18 cellular contexts compared by ENCODE assay signal in genomic region chr3:30676424-30677346, GRCh38.
DNase-seq lines count a peak whose midpoint lies in the region; ATAC-seq and TF ChIP-seq lines count a peak whose summit lies in the region.
"Had no signal": no experiment of that assay in that cellular context is flagged by ENCODE, and none has a peak within 500 bp of the region (broad histone marks: within the 10 kb centered on the region; RNA-seq: fewer than 3 reads in every experiment).

No MANE protein-coding gene starts in this region.

- H3K4me3 Mint-ChIP-seq in activated CD4-positive, alpha-beta T cell treated with anti-CD3 and anti-CD28 coated beads, Interleukin-2, amount 10 ng/mL, durations not matched to agents 7 days and 5 days, result no peak overlapping the region
- H3K4me3 Mint-ChIP-seq in central memory CD8-positive, alpha-beta T cell, result no peak overlapping the region
- peak overlapping the region; percentile 27 to 48 for H3K4me3 Mint-ChIP-seq in stimulated activated naive B cell treated with anti-CD40 and anti-IgM and Interleukin-4, amounts not matched to agents 10 μg/mL and 1 μg/mL and 100 μg/mL, for 72 hours
- H3K4me3 Mint-ChIP-seq: neural progenitor cell had no signal

- H3K36me3 Mint-ChIP-seq in activated CD4-positive, alpha-beta T cell treated with anti-CD3 and anti-CD28 coated beads, Interleukin-2, amount 10 ng/mL, durations not matched to agents 7 days and 5 days (ENCODE audit: low read depth), result peaks cover 90% of the 10 kb centered on the region
- H3K36me3 Mint-ChIP-seq in central memory CD8-positive, alpha-beta T cell (ENCODE audit: insufficient read depth), result peaks cover 83% of the 10 kb centered on the region
- peaks cover 64 to 89% of the 10 kb centered on the region in 2 donors for H3K36me3 Mint-ChIP-seq in stimulated activated naive B cell treated with anti-CD40 and anti-IgM and Interleukin-4, amounts not matched to agents 10 μg/mL and 1 μg/mL and 100 μg/mL, for 72 hours

- peaks cover 9% of the 10 kb centered on the region for H3K9me3 Mint-ChIP-seq in activated CD4-positive, alpha-beta T cell treated with anti-CD3 and anti-CD28 coated beads, Interleukin-2, amount 10 ng/mL, durations not matched to agents 7 days and 5 days
- no peaks in the 10 kb centered on the region for H3K9me3 Mint-ChIP-seq in central memory CD8-positive, alpha-beta T cell
- no peaks in the 10 kb centered on the region for H3K9me3 Mint-ChIP-seq in stimulated activated naive B cell treated with anti-CD40 and anti-IgM and Interleukin-4, amounts not matched to agents 10 μg/mL and 1 μg/mL and 100 μg/mL, for 72 hours
- H3K9me3 Mint-ChIP-seq: neural progenitor cell had no signal

- POLR2A ChIA-PET in activated CD4-positive, alpha-beta T cell treated with anti-CD3 and anti-CD28 coated beads, Interleukin-2, amount 10 ng/mL, durations not matched to agents 7 days and 5 days (lab: Charles Lee), result interaction anchor here (1.0 kb wide), 1 partner anchor 11 kb away, joined by 3 read pairs; no protein-coding TSS in a partner anchor

- H3K27ac Mint-ChIP-seq in activated CD4-positive, alpha-beta T cell treated with anti-CD3 and anti-CD28 coated beads, Interleukin-2, amount 10 ng/mL, durations not matched to agents 7 days and 5 days, result peak overlapping the region; percentile 46
- peak overlapping the region; percentile 52 for H3K27ac Mint-ChIP-seq in central memory CD8-positive, alpha-beta T cell (ENCODE audit: low read depth)
- H3K27ac Mint-ChIP-seq in stimulated activated naive B cell treated with anti-CD40 and anti-IgM and Interleukin-4, amounts not matched to agents 10 μg/mL and 1 μg/mL and 100 μg/mL, for 72 hours, result peak overlapping the region; percentile 74

- ATAC-seq in HG02938 (IDR thresholded peaks at IDR 0.05; ENCODE audit: unreplicated experiment), result peak; percentile 58
- no peak for ATAC-seq in central memory CD8-positive, alpha-beta T cell (replicated peaks; ENCODE audit: extremely low read depth, poor library complexity, severe bottlenecking)
- ATAC-seq in stimulated activated naive B cell treated with anti-CD40 and anti-IgM and Interleukin-4, amounts not matched to agents 10 μg/mL and 1 μg/mL and 100 μg/mL, for 72 hours (replicated peaks), result peak; percentile 60 to 83
- ATAC-seq: left lung had no signal

- H3K27ac ChIP-seq in brain microvascular endothelial cell, result no peak overlapping the region
- H3K27ac ChIP-seq: colonic mucosa, neural progenitor cell had no signal

- no peak for TF ChIP-seq CTCF in brain microvascular endothelial cell (IDR thresholded peaks at IDR 0.05; ENCODE audit: low read depth, low read length, missing control alignments)

- no peak for DNase-seq in activated CD4-positive, alpha-beta T cell treated with anti-CD3 and anti-CD28 coated beads, Interleukin-2, amount 10 ng/mL, durations not matched to agents 7 days and 5 days
- DNase-seq in activated CD4-positive, alpha-beta T cell treated with anti-CD3 and anti-CD28 coated beads, Interleukin-2, amount 50 U/mL, for 48 hours, result no peak
- DNase-seq in central memory CD8-positive, alpha-beta T cell (ENCODE audit: low spot score in 2 of 2), result no peak
- DNase-seq in stimulated activated naive B cell treated with anti-CD40 and anti-IgM and Interleukin-4, amounts not matched to agents 10 μg/mL and 1 μg/mL and 100 μg/mL, for 72 hours, result no peak
- no peak for DNase-seq in NK-92 (lab: John Stamatoyannopoulos, UW; ENCODE audit: unreplicated experiment)
- DNase-seq in brain microvascular endothelial cell, result no peak
- no peak for DNase-seq in central memory CD4-positive, alpha-beta T cell
- DNase-seq: Caco-2, colonic mucosa, esophagus squamous epithelium, hippocampal formation, KG1, left lung, NCI-H1436, NCI-H524, Peyer's patch had no signal

- no peaks in the 10 kb centered on the region for H3K27me3 ChIP-seq in brain microvascular endothelial cell (replicated peaks)
- H3K27me3 ChIP-seq: colonic mucosa, esophagus squamous epithelium, left lung, neural progenitor cell, Peyer's patch had no signal

- H3K4me1 Mint-ChIP-seq in activated CD4-positive, alpha-beta T cell treated with anti-CD3 and anti-CD28 coated beads, Interleukin-2, amount 10 ng/mL, durations not matched to agents 7 days and 5 days, result peaks cover 92% of the 10 kb centered on the region
- H3K4me1 Mint-ChIP-seq in central memory CD8-positive, alpha-beta T cell, result peaks cover 79% of the 10 kb centered on the region
- H3K4me1 Mint-ChIP-seq in stimulated activated naive B cell treated with anti-CD40 and anti-IgM and Interleukin-4, amounts not matched to agents 10 μg/mL and 1 μg/mL and 100 μg/mL, for 72 hours, result peaks cover 57 to 94% of the 10 kb centered on the region in 2 donors

- peaks cover 69% of the 10 kb centered on the region for H3K36me3 ChIP-seq in brain microvascular endothelial cell (replicated peaks)
- H3K36me3 ChIP-seq: colonic mucosa, neural progenitor cell had no signal

- in situ Hi-C loops in brain microvascular endothelial cell (cut with HindIII; ENCODE audit: low pct_ligation_motif_present, low sequenced_read_pairs), result no loop called here

- H3K4me3 ChIP-seq in brain microvascular endothelial cell (ENCODE audit: low read depth, low read length), result no peak overlapping the region
- H3K4me3 ChIP-seq: colonic mucosa, esophagus squamous epithelium, left lung, neural progenitor cell, Peyer's patch had no signal

- H3K27me3 Mint-ChIP-seq in activated CD4-positive, alpha-beta T cell treated with anti-CD3 and anti-CD28 coated beads, Interleukin-2, amount 10 ng/mL, durations not matched to agents 7 days and 5 days, result no peaks in the 10 kb centered on the region
- H3K27me3 Mint-ChIP-seq in central memory CD8-positive, alpha-beta T cell, result no peaks in the 10 kb centered on the region
- H3K27me3 Mint-ChIP-seq in stimulated activated naive B cell treated with anti-CD40 and anti-IgM and Interleukin-4, amounts not matched to agents 10 μg/mL and 1 μg/mL and 100 μg/mL, for 72 hours, result no peaks in the 10 kb centered on the region

- CTCF ChIA-PET in activated CD4-positive, alpha-beta T cell treated with anti-CD3 and anti-CD28 coated beads, Interleukin-2, amount 10 ng/mL, durations not matched to agents 7 days and 5 days (lab: Charles Lee), result interaction anchor here (0.8 to 3.0 kb wide), 5 partner anchors 9 to 871 kb away, joined by 3 to 11 read pairs (median 3); no protein-coding TSS in a partner anchor

Comparison
In these comparisons a context has a peak if more than half of its experiments do, and no peak if none do; other contexts are left out.
1. H3K4me3 Mint-ChIP-seq: peak in stimulated activated naive B cell treated with anti-CD40 and anti-IgM and Interleukin-4, amounts not matched to agents 10 μg/mL and 1 μg/mL and 100 μg/mL, for 72 hours (2 of 2); none in activated CD4-positive, alpha-beta T cell treated with anti-CD3 and anti-CD28 coated beads, Interleukin-2, amount 10 ng/mL, durations not matched to agents 7 days and 5 days (single experiment) and central memory CD8-positive, alpha-beta T cell (single experiment).
2. Peak in every context shown above with its lines, with median percentiles within 50 percentile points of each other: H3K27ac Mint-ChIP-seq.